11 cellular contexts compared by ENCODE assay signal in genomic region chr5:149775785-149776184, GRCh38. TPM values are rescaled to one million over a fixed set of nuclear protein-coding genes. Genes with fewer than 3 reads are reported as not detected.
A peak's percentile ranks its signal among the peaks of the same experiment; 100 is the strongest.
DNase-seq lines count a peak whose midpoint lies in the region; ATAC-seq and TF ChIP-seq lines count a peak whose summit lies in the region.
"Had no signal": no experiment of that assay in that cellular context is flagged by ENCODE, and none has a peak within 500 bp of the region (broad histone marks: within the 10 kb centered on the region; RNA-seq: fewer than 3 reads in every experiment).

No MANE protein-coding gene starts in this region.

- no peaks in the 10 kb centered on the region; the same call in 1 of the 2 replicates for H3K9me3 ChIP-seq in Karpas-422 (ENCODE audit: low read length)
- H3K9me3 ChIP-seq in endodermal cell (ENCODE audit: control insufficient read depth, low read length): peaks cover 6% of the 10 kb centered on the region
- H3K9me3 ChIP-seq: HAP-1 had no signal

- POLR2A ChIA-PET in activated CD4-positive, alpha-beta memory T cell treated with anti-CD3 and anti-CD28 coated beads, Interleukin-2, amount 10 ng/mL, durations not matched to agents 7 days and 5 days (lab: Charles Lee): no interaction called here

- H3K27ac ChIP-seq in Karpas-422 (ENCODE audit: low read length) (no peak overlapping the region), endodermal cell (ENCODE audit: low read depth, low read length) (no peak overlapping the region)

- no peaks in the 10 kb centered on the region for H4K20me1 ChIP-seq in Karpas-422 (ENCODE audit: insufficient read depth, low read depth, low read length)

- peak; percentile 24 for DNase-seq in NCI-H82 (lab: John Stamatoyannopoulos, UW)
- DNase-seq in NCI-H82 treated with DMSO at 0.1 percent for 48 hours (lab: John Stamatoyannopoulos, UW; ENCODE audit: unreplicated experiment): no peak
- DNase-seq in Karpas-422: peak; percentile 80
- no peak for DNase-seq in endodermal cell
- peak; percentile 57 for DNase-seq in renal cortical epithelial cell (ENCODE audit: low read depth)
- no peak for DNase-seq in activated CD4-positive, alpha-beta memory T cell treated with anti-CD3 and anti-CD28 coated beads, Interleukin-2, amount 10 ng/mL, durations not matched to agents 7 days and 5 days
- DNase-seq: activated T-cell treated with anti-CD3 and anti-CD28 coated beads, Interleukin-2, amount 50 U/mL, for 1 hour had no signal

- H3K9me3 Mint-ChIP-seq in endodermal cell: no peaks in the 10 kb centered on the region
- peaks cover 11% of the 10 kb centered on the region for H3K9me3 Mint-ChIP-seq in activated CD4-positive, alpha-beta memory T cell treated with anti-CD3 and anti-CD28 coated beads, Interleukin-2, amount 10 ng/mL, durations not matched to agents 7 days and 5 days

- no peaks in the 10 kb centered on the region for H3K27me3 ChIP-seq in Karpas-422 (ENCODE audit: low read length)
- no peaks in the 10 kb centered on the region for H3K27me3 ChIP-seq in endodermal cell (ENCODE audit: control insufficient read depth, insufficient read depth, low read length, poor library complexity, severe bottlenecking)

- no peak overlapping the region for H3K4me3 Mint-ChIP-seq in endodermal cell
- no peak overlapping the region for H3K4me3 Mint-ChIP-seq in activated CD4-positive, alpha-beta memory T cell treated with anti-CD3 and anti-CD28 coated beads, Interleukin-2, amount 10 ng/mL, durations not matched to agents 7 days and 5 days
- H3K4me3 Mint-ChIP-seq: CD4-positive, CD25-positive, alpha-beta regulatory T cell had no signal

- H3K36me3 ChIP-seq in Karpas-422 (ENCODE audit: insufficient read depth, low read length) (peaks cover 6% of the 10 kb centered on the region; the same call in 1 of the 2 replicates), endodermal cell (ENCODE audit: control insufficient read depth, insufficient read depth, low read length) (no peaks in the 10 kb centered on the region)

- peak; percentile 85 for TF ChIP-seq CTCF in endodermal cell (conservative IDR thresholded peaks at IDR 0.05)

- no peaks in the 10 kb centered on the region for H3K36me3 Mint-ChIP-seq in endodermal cell (ENCODE audit: low read depth)
- H3K36me3 Mint-ChIP-seq in activated CD4-positive, alpha-beta memory T cell treated with anti-CD3 and anti-CD28 coated beads, Interleukin-2, amount 10 ng/mL, durations not matched to agents 7 days and 5 days (ENCODE audit: low read depth): peaks cover 11% of the 10 kb centered on the region

- H3K4me3 ChIP-seq in Karpas-422 (ENCODE audit: low read length): no peak overlapping the region
- no peak overlapping the region for H3K4me3 ChIP-seq in endodermal cell (ENCODE audit: low read length)
- H3K4me3 ChIP-seq: HAP-1 had no signal

- H3K9me2 ChIP-seq in Karpas-422 (replicated peaks; ENCODE audit: insufficient read depth, low read length): no peaks in the 10 kb centered on the region

- CTCF ChIA-PET in activated CD4-positive, alpha-beta memory T cell treated with anti-CD3 and anti-CD28 coated beads, Interleukin-2, amount 10 ng/mL, durations not matched to agents 7 days and 5 days (lab: Charles Lee): interaction anchor here (1.3 kb wide), 1 partner anchor 15 kb away, joined by 4 read pairs; no protein-coding TSS in a partner anchor

- peaks cover 6% of the 10 kb centered on the region for H3K4me1 Mint-ChIP-seq in endodermal cell
- peaks cover 5% of the 10 kb centered on the region for H3K4me1 Mint-ChIP-seq in activated CD4-positive, alpha-beta memory T cell treated with anti-CD3 and anti-CD28 coated beads, Interleukin-2, amount 10 ng/mL, durations not matched to agents 7 days and 5 days

- H3K9ac ChIP-seq in Karpas-422 (ENCODE audit: low read length): no peak overlapping the region
- no peak overlapping the region for H3K9ac ChIP-seq in endodermal cell (ENCODE audit: extremely low read depth, low read length, poor library complexity, severe bottlenecking)

- H2AFZ ChIP-seq in Karpas-422 (ENCODE audit: low read length): no peak overlapping the region

- ATAC-seq in HG02973 (IDR thresholded peaks at IDR 0.05; ENCODE audit: unreplicated experiment): no peak
- no peak for ATAC-seq in GM21423 (IDR thresholded peaks at IDR 0.05; ENCODE audit: unreplicated experiment)

- H3K4me1 ChIP-seq in Karpas-422 (ENCODE audit: low read length) (peaks cover 50% of the 10 kb centered on the region), endodermal cell (ENCODE audit: control insufficient read depth, insufficient read depth, low read length) (no peaks in the 10 kb centered on the region)
- H3K4me1 ChIP-seq: HAP-1 had no signal

- H3K27ac Mint-ChIP-seq in endodermal cell: no peak overlapping the region
- H3K27ac Mint-ChIP-seq in activated CD4-positive, alpha-beta memory T cell treated with anti-CD3 and anti-CD28 coated beads, Interleukin-2, amount 10 ng/mL, durations not matched to agents 7 days and 5 days: no peak overlapping the region
- H3K27ac Mint-ChIP-seq: CD4-positive, CD25-positive, alpha-beta regulatory T cell had no signal

- no peak overlapping the region for H3K4me2 ChIP-seq in Karpas-422 (ENCODE audit: low read depth, low read length, poor library complexity, severe bottlenecking)

- no peaks in the 10 kb centered on the region for H3K27me3 Mint-ChIP-seq in endodermal cell (ENCODE audit: insufficient read depth)
- H3K27me3 Mint-ChIP-seq in activated CD4-positive, alpha-beta memory T cell treated with anti-CD3 and anti-CD28 coated beads, Interleukin-2, amount 10 ng/mL, durations not matched to agents 7 days and 5 days: no peaks in the 10 kb centered on the region
- H3K27me3 Mint-ChIP-seq: CD4-positive, CD25-positive, alpha-beta regulatory T cell had no signal

- peaks cover 99% of the 10 kb centered on the region for H3K79me2 ChIP-seq in Karpas-422 (ENCODE audit: low read length)

RNA-seq across cellular contexts. Expression of gene PPARGC1B, which starts 45.7 kb away (rescaled TPM):
- total RNA-seq in Karpas-422 (2014; rRNA removed; shearing (Covaris generic); ENCODE audit: low replicate concordance): 6.1 and 7.0 TPM in 2 replicates
- total RNA-seq in endodermal cell: 1 to 10 TPM; 1.1 to 2.7 TPM
- 0.71 TPM for polyA plus RNA-seq in endodermal cell (2013, experiment 1 of 2)
- polyA plus RNA-seq in endodermal cell (2013, experiment 2 of 2): 0.50 TPM
- 0.52 and 0.55 TPM in 2 replicates for total RNA-seq in renal cortical epithelial cell
- total RNA-seq in activated CD4-positive, alpha-beta memory T cell treated with anti-CD3 and anti-CD28 coated beads, Interleukin-2, amount 10 ng/mL, durations not matched to agents 7 days and 5 days: 1 to 10 TPM; 2.7 to 2.8 TPM

Comparison
In these comparisons a context has a peak if more than half of its experiments do, and no peak if none do; other contexts are left out.
1. DNase-seq: peak in NCI-H82 (single experiment), Karpas-422 (single experiment) and renal cortical epithelial cell (single experiment); none in NCI-H82 treated with DMSO at 0.1 percent for 48 hours (single experiment), endodermal cell (single experiment) and activated CD4-positive, alpha-beta memory T cell treated with anti-CD3 and anti-CD28 coated beads, Interleukin-2, amount 10 ng/mL, durations not matched to agents 7 days and 5 days (single experiment).